ENCODE assay signal across 24 cellular contexts in the genomic region with DNA sequence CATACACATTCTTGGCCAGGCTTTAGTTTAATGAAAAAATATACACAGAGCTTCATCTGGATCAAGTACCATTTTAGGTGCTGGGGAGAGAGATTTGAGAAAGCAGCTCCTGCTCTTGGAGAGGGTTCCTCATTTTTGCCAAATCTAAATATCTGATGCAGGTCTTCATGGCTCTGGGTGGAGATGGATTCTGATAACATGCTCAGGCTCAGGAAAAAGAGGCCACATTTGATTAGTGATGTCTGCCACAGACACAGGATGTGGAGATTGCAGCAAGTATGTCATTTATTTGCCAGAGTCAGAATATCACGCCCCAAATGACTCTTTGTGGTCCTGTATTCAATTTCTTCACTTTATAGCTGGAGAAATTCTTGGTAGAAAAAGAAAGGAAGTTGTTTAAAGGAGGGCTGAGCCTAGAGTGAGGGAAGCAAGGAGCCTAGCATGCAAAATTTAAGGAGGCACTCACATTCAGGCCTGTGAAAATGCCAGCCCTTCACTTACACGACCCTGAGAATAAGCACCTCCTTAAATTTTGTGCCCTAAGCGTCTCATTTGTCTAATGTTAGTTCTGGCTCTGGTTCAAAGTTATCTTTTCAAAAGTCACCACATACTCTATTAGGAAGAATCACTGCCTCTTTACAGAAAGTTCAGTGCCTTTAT.
DNase-seq lines count a peak whose midpoint lies in the region; FAIRE-seq and TF ChIP-seq lines count a peak whose summit lies in the region.
"Had no signal": no experiment of that assay in that cellular context is flagged by ENCODE, and none has a peak within 500 bp of the region (broad histone marks: within the 10 kb centered on the region; RNA-seq: fewer than 3 reads in every experiment).

No MANE protein-coding gene starts in this region.

- H3K36me3 ChIP-seq in astrocyte (ENCODE audit: insufficient read depth, low read length) = no peaks in the 10 kb centered on the region
- H3K36me3 ChIP-seq: BE2C, SJCRH30 had no signal

- FAIRE-seq in astrocyte (lab: Jason Lieb, UNC) = no peak
- FAIRE-seq: A549, D721Med, GM12878 had no signal

- H3K4me1 Mint-ChIP-seq in astrocyte (ENCODE audit: low read depth, unreplicated experiment) = no peaks in the 10 kb centered on the region

- H4K20me1 ChIP-seq in astrocyte (ENCODE audit: insufficient read depth, low read length) = no peaks in the 10 kb centered on the region

- H3K9me3 ChIP-seq in astrocyte (ENCODE audit: insufficient read depth, low read depth, low read length) = no peaks in the 10 kb centered on the region
- H3K9me3 ChIP-seq: A549, BE2C, SJCRH30 had no signal

- H3K27me3 Mint-ChIP-seq in astrocyte (ENCODE audit: low read depth, unreplicated experiment) = peaks cover 29% of the 10 kb centered on the region

- H3K27me3 ChIP-seq in astrocyte (ENCODE audit: insufficient read depth, low read length) = no peaks in the 10 kb centered on the region
- H3K27me3 ChIP-seq: BE2C, SJCRH30 had no signal

- H3K27ac Mint-ChIP-seq in astrocyte (ENCODE audit: unreplicated experiment) = no peak overlapping the region
- H3K27ac Mint-ChIP-seq: HFFc6 had no signal

- no peak overlapping the region for H2AFZ ChIP-seq in astrocyte (ENCODE audit: low read depth, low read length)

- no peaks in the 10 kb centered on the region for H3K79me2 ChIP-seq in astrocyte (ENCODE audit: insufficient read depth, low read length)

- no peak overlapping the region for H3K4me3 Mint-ChIP-seq in astrocyte (ENCODE audit: unreplicated experiment)
- H3K4me3 Mint-ChIP-seq: HFFc6 had no signal

- intact Hi-C loops in posterior cingulate gyrus (cut with DNase I) = no loop called here

- H3K9me3 Mint-ChIP-seq in astrocyte (ENCODE audit: unreplicated experiment) = no peaks in the 10 kb centered on the region
- H3K9me3 Mint-ChIP-seq: HFFc6 had no signal

- TF ChIP-seq CTCF in astrocyte (IDR thresholded peaks at IDR 0.05; ENCODE audit: insufficient read depth, low read depth, low read length) = no peak

- no peak overlapping the region for H3K9ac ChIP-seq in astrocyte (ENCODE audit: low read length)
- H3K9ac ChIP-seq: KMS-11 had no signal

- H3K4me3 ChIP-seq in astrocyte (ENCODE audit: insufficient read depth, low read depth, low read length) = no peak overlapping the region
- H3K4me3 ChIP-seq: A549, GM12878, SJCRH30 had no signal

- no peaks in the 10 kb centered on the region for H3K36me3 Mint-ChIP-seq in astrocyte (ENCODE audit: low read depth, unreplicated experiment)

- H3K4me1 ChIP-seq in astrocyte (ENCODE audit: insufficient read depth, low read length) = no peaks in the 10 kb centered on the region
- H3K4me1 ChIP-seq: A549, SJCRH30 had no signal

- no peak overlapping the region for H3K27ac ChIP-seq in astrocyte (ENCODE audit: low read depth, low read length)
- H3K27ac ChIP-seq: A549, KMS-11, SJCRH30 had no signal

- H3K4me2 ChIP-seq in astrocyte (ENCODE audit: low read length) = no peak overlapping the region
- H3K4me2 ChIP-seq: A549, KMS-11 had no signal

- DNase-seq in DMS79 (lab: John Stamatoyannopoulos, UW) (peak; percentile 76), EL (peak; percentile 18), astrocyte (ENCODE audit: low read depth) (peak; percentile 41), iris pigment epithelial cell (ENCODE audit: low read depth) (peak; percentile 11), posterior cingulate gyrus (no peak)
- DNase-seq in activated CD4-positive, CD25-positive, alpha-beta regulatory T cell (lab: John Stamatoyannopoulos, UW) = no peak
- DNase-seq in stimulated activated CD4-positive, alpha-beta T cell treated with anti-CD3 and anti-CD28 coated beads, Interleukin-2, amount 100 ng/mL, for 24 hours = no peak
- DNase-seq: BE2C; DMS53; H7; HFFc6; MV-4-11; NCI-H1417 treated with DMSO at 0.1 percent for 48 hours; NCI-H1930; NCI-H2171; NCI-H345; NCI-H524; NCI-H774; NK-92 treated with Interleukin-12 subunit alpha and Interleukin-12 subunit beta, amount 100 ng/mL, for 24 hours; SJCRH30 had no signal

Comparison
In these comparisons a context has a peak if more than half of its experiments do, and no peak if none do; other contexts are left out.
1. DNase-seq: peak in DMS79 (single experiment), EL (single experiment), astrocyte (single experiment) and iris pigment epithelial cell (single experiment); none in activated CD4-positive, CD25-positive, alpha-beta regulatory T cell (0 of 4), stimulated activated CD4-positive, alpha-beta T cell treated with anti-CD3 and anti-CD28 coated beads, Interleukin-2, amount 100 ng/mL, for 24 hours (0 of 2) and posterior cingulate gyrus (0 of 10).